Comparison of ENCODE assay signal across 12 cellular contexts in genomic region chr11:120212926-120213325, GRCh38. TPM values are rescaled to one million over a fixed set of nuclear protein-coding genes. Genes with fewer than 3 reads are reported as not detected.
DNase-seq lines count a peak whose midpoint lies in the region; ATAC-seq and TF ChIP-seq lines count a peak whose summit lies in the region.
"Had no signal": no experiment of that assay in that cellular context is flagged by ENCODE, and none has a peak within 500 bp of the region (broad histone marks: within the 10 kb centered on the region; RNA-seq: fewer than 3 reads in every experiment).

No MANE protein-coding gene starts in this region.

- TF ChIP-seq CTCF in Calu3 (IDR thresholded peaks at IDR 0.05; ENCODE audit: unreplicated experiment): no peak

- intact Hi-C loops in Calu3 (cut with micrococcal nuclease; ENCODE audit: unreplicated experiment): no loop called here

- H3K27ac ChIP-seq in skeletal muscle tissue (ENCODE audit: low read depth, low read length): peak overlapping the region; percentile 54

- DNase-seq in EL (peak; percentile 26), adipocyte (ENCODE audit: low read depth) (no peak), Calu3 (no peak), GDM1 (lab: John Stamatoyannopoulos, UW) (no peak)
- no peak for DNase-seq in activated effector memory CD4-positive, alpha-beta T cell treated with Interleukin-2 at 50 U/mL for 16 hours
- DNase-seq: activated CD4-positive, alpha-beta memory T cell treated with anti-CD3 and anti-CD28 coated beads for 36 hours; NCI-H1930; SIG-M5 had no signal

- H3K4me1 ChIP-seq in adipocyte (ENCODE audit: control insufficient read depth, insufficient read depth, low read length) (peaks cover 75% of the 10 kb centered on the region), iPS-15b (ENCODE audit: control insufficient read depth, insufficient read depth, low read length) (peaks cover 7% of the 10 kb centered on the region), skeletal muscle tissue (ENCODE audit: control insufficient read depth in 3 of 3, insufficient read depth in 3 of 3, low read length in 3 of 3) (peaks cover 44 to 53% (median 51%) of the 10 kb centered on the region in 3 donors)

- H3K27ac Mint-ChIP-seq in Calu3 (ENCODE audit: unreplicated experiment): no peak overlapping the region
- H3K27ac Mint-ChIP-seq: activated CD4-positive, alpha-beta memory T cell treated with anti-CD3 and anti-CD28 coated beads for 36 hours had no signal

- H3K36me3 ChIP-seq in adipocyte (ENCODE audit: control insufficient read depth, insufficient read depth, low read length, severe bottlenecking) (peaks cover 12% of the 10 kb centered on the region), iPS-15b (ENCODE audit: control insufficient read depth, insufficient read depth, low read length) (no peaks in the 10 kb centered on the region), skeletal muscle tissue (ENCODE audit: control insufficient read depth in 3 of 3, insufficient read depth in 3 of 3, low read length in 3 of 3) (peaks cover 0 to 14% (median 4%) of the 10 kb centered on the region in 3 donors)

- peak overlapping the region; percentile 96 for H3K4me3 ChIP-seq in adipocyte (ENCODE audit: low read length)
- peak overlapping the region; percentile 20 for H3K4me3 ChIP-seq in iPS-15b (ENCODE audit: low read depth, low read length)
- H3K4me3 ChIP-seq in skeletal muscle tissue (ENCODE audit: low read length in 3 of 3): peak overlapping the region; percentile 40 to 75 (median 73)

- H3K4me1 Mint-ChIP-seq in Calu3 (ENCODE audit: low read depth, unreplicated experiment): peaks cover 20% of the 10 kb centered on the region

- peak overlapping the region; percentile 98 for H3K9ac ChIP-seq in adipocyte (ENCODE audit: low read length)
- no peak overlapping the region for H3K9ac ChIP-seq in iPS-15b (ENCODE audit: low read depth, low read length)
- peak overlapping the region; percentile 8 to 50 (median 45) for H3K9ac ChIP-seq in skeletal muscle tissue (ENCODE audit: low read depth in 1 of 3, low read length in 3 of 3)

- CTCF ChIA-PET in Calu3 (lab: Charles Lee): no interaction called here

- BruUV-seq in Calu3 (replicated peaks; lab: Mats Ljungman, UMichigan): no TSS peak

- H3K27me3 Mint-ChIP-seq in Calu3 (ENCODE audit: unreplicated experiment): peaks cover 5% of the 10 kb centered on the region

- no peak for ATAC-seq in GM18517 (IDR thresholded peaks at IDR 0.05; ENCODE audit: unreplicated experiment)

- no peaks in the 10 kb centered on the region for H3K9me3 Mint-ChIP-seq in Calu3 (ENCODE audit: low read depth, unreplicated experiment)
- H3K9me3 Mint-ChIP-seq: activated CD4-positive, alpha-beta memory T cell treated with anti-CD3 and anti-CD28 coated beads for 36 hours had no signal

- H3K4me3 Mint-ChIP-seq in Calu3 (ENCODE audit: low read depth, unreplicated experiment): no peak overlapping the region
- H3K4me3 Mint-ChIP-seq: activated CD4-positive, alpha-beta memory T cell treated with anti-CD3 and anti-CD28 coated beads for 36 hours had no signal

- no peaks in the 10 kb centered on the region for H3K9me3 ChIP-seq in adipocyte (ENCODE audit: control insufficient read depth, low read length)
- no peaks in the 10 kb centered on the region for H3K9me3 ChIP-seq in iPS-15b (ENCODE audit: control insufficient read depth, insufficient read depth, low read length)
- H3K9me3 ChIP-seq in skeletal muscle tissue (ENCODE audit: control insufficient read depth in 3 of 3, low read length in 3 of 3): no peaks in the 10 kb centered on the region

- peaks cover 17% of the 10 kb centered on the region for H3K36me3 Mint-ChIP-seq in Calu3 (ENCODE audit: insufficient read depth, unreplicated experiment)
- H3K36me3 Mint-ChIP-seq: activated CD4-positive, alpha-beta memory T cell treated with anti-CD3 and anti-CD28 coated beads for 36 hours had no signal

- H3K27me3 ChIP-seq in adipocyte (replicated peaks; ENCODE audit: control insufficient read depth, insufficient read depth, low read length) (no peaks in the 10 kb centered on the region), iPS-15b (ENCODE audit: control insufficient read depth, insufficient read depth, low read length) (peaks cover 92% of the 10 kb centered on the region), skeletal muscle tissue (ENCODE audit: control insufficient read depth in 3 of 3, insufficient read depth in 3 of 3, low read length in 3 of 3) (peaks cover 3 to 38% (median 4%) of the 10 kb centered on the region in 3 donors)

RNA-seq across cellular contexts. Expression of gene OAF, which starts 2.1 kb away (rescaled TPM):
- total RNA-seq in skeletal muscle tissue (13.6 TPM), Calu3 (2022) (11.3 and 11.6 TPM in 2 replicates)

RNA-seq across cellular contexts. Expression of gene POU2F3, which starts 27.0 kb away (rescaled TPM):
- total RNA-seq in skeletal muscle tissue: not detected
- total RNA-seq in Calu3 (2022): 2.6 and 3.3 TPM in 2 replicates
- total RNA-seq: activated CD4-positive, alpha-beta memory T cell treated with anti-CD3 and anti-CD28 coated beads for 36 hours; bronchial epithelial cell had no signal

Comparison
In these comparisons a context has a peak if more than half of its experiments do, and no peak if none do; other contexts are left out.
1. H3K4me3 ChIP-seq: peak in every context shown above with its lines; median percentile 96 in adipocyte; 73 in skeletal muscle tissue; 20 in iPS-15b.